13 cellular contexts compared by ENCODE assay signal in genomic region chr18:57923606-57924005, GRCh38.
"Had no signal": no experiment of that assay in that cellular context is flagged by ENCODE, and none has a peak within 500 bp of the region (broad histone marks: within the 10 kb centered on the region; RNA-seq: fewer than 3 reads in every experiment).

No MANE protein-coding gene starts in this region.

- H3K27me3 ChIP-seq: cardiac muscle cell, left lung, upper lobe of right lung had no signal

- DNase-seq: activated CD4-positive, alpha-beta T cell treated with anti-CD3 and anti-CD28 coated beads for 4 hours; activated CD8-positive, alpha-beta T cell treated with anti-CD3 and anti-CD28 coated beads for 36 hours; activated effector memory CD4-positive, alpha-beta T cell treated with Interleukin-2 at 50 U/mL for 16 hours; activated naive CD4-positive, alpha-beta T cell treated with anti-CD3 and anti-CD28 coated beads, Interleukin-2, amount 50 U/mL, for 16 hours; activated T-cell treated with anti-CD3 and anti-CD28 coated beads, Interleukin-2, amount 50 U/mL, for 4 hours; hippocampal formation; left lung; naive thymus-derived CD4-positive, alpha-beta T cell; upper lobe of right lung had no signal

- H3K36me3 ChIP-seq: cardiac muscle cell, left lung, thoracic aorta, upper lobe of right lung had no signal

- ATAC-seq: activated CD8-positive, alpha-beta T cell treated with anti-CD3 and anti-CD28 coated beads for 36 hours; activated T-cell treated with anti-CD3 and anti-CD28 coated beads, Interleukin-2, amount 50 U/mL, for 4 hours; left lung; naive thymus-derived CD4-positive, alpha-beta T cell; stimulated activated effector memory CD8-positive, alpha-beta T cell treated with anti-CD3 and anti-CD28 coated beads, Interleukin-12 subunit alpha, Interleukin-12 subunit beta, amount 100 ng/mL, for 72 hours; upper lobe of right lung; WTC11 had no signal

- H3K9me3 ChIP-seq: left lung, thoracic aorta, upper lobe of right lung had no signal

- H3K27ac ChIP-seq: cardiac muscle cell, left lung, thoracic aorta, upper lobe of right lung had no signal

- H3K4me1 ChIP-seq: upper lobe of right lung had no signal

- H3K4me3 ChIP-seq: cardiac muscle cell, left lung, thoracic aorta, upper lobe of right lung had no signal
